Comparison of ENCODE assay signal across 9 cellular contexts in genomic region chr3:13712682-13713180, GRCh38.
"Had no signal": no experiment of that assay in that cellular context is flagged by ENCODE, and none has a peak within 500 bp of the region (broad histone marks: within the 10 kb centered on the region; RNA-seq: fewer than 3 reads in every experiment).

No MANE protein-coding gene starts in this region.

- H3K27ac Mint-ChIP-seq: activated T-helper 2 cell treated with anti-CD3 and anti-CD28 coated beads, Interferon-gamma antibody, Interleukin-2, Interleukin-4, amounts not matched to agents 10 μg/mL and 5 μg/mL and 100 μg/mL, durations not matched to agents 14 hours and 24 hours and 36 hours; T-helper 17 cell had no signal

- DNase-seq: activated CD4-positive, alpha-beta T cell treated with anti-CD3 and anti-CD28 coated beads, Interleukin-2, amount 50 U/mL, for 48 hours; anterior cingulate cortex; retina; SIG-M5; T-helper 17 cell had no signal

- H3K27me3 Mint-ChIP-seq: T-helper 17 cell had no signal

- H3K4me3 Mint-ChIP-seq: T-helper 17 cell had no signal

- ATAC-seq: activated naive CD4-positive, alpha-beta T cell treated with anti-CD3 and anti-CD28 coated beads, Interleukin-2, amount 50 U/mL, for 72 hours; heart right ventricle; left lung; T-helper 17 cell had no signal

- H3K4me1 Mint-ChIP-seq: T-helper 17 cell had no signal
